In the genomic region with DNA sequence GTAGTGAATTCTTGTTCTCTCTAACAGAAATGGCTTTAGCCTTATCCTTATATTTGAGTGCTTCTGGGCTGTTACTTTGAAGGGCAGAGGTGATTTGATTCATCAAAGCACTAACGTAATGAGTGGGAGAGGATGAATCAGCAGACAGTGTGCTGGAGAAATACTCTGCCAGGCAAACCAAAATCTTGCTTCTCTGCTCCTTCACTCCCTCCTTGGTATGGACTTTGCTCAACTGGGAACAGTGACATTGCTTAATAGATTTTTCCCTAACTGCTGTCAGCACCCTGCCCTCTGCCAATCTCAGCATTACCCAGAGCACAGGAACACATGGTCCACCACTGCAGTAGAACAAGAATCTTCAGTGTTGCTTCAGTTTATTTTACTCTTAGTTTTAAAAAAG, we compare ENCODE assay signal across 9 cellular contexts. TPM values are rescaled to one million over a fixed set of nuclear protein-coding genes. Genes with fewer than 3 reads are reported as not detected.
DNase-seq lines count a peak whose midpoint lies in the region; ATAC-seq, FAIRE-seq and TF ChIP-seq lines count a peak whose summit lies in the region.
"Had no signal": no experiment of that assay in that cellular context is flagged by ENCODE, and none has a peak within 500 bp of the region (broad histone marks: within the 10 kb centered on the region; RNA-seq: fewer than 3 reads in every experiment).

No MANE protein-coding gene starts in this region.

- DNase-seq in H4 (ENCODE audit: low spot score) (peak; percentile 54), RKO (ENCODE audit: low spot score) (peak; percentile 40), Right ventricle myocardium superior (peak; percentile 48), small intestine (peak; percentile 84), D721Med (ENCODE audit: insufficient read length, low spot score) (no peak), epidermal melanocyte (ENCODE audit: insufficient read length, low spot score) (no peak)

- intact Hi-C loops in Right ventricle myocardium superior (cut with DNase I), result no loop called here

- H3K4me1 ChIP-seq in small intestine (ENCODE audit: control insufficient read depth in 2 of 2, insufficient read depth in 1 of 2, low read depth in 1 of 2, low read length in 1 of 2), result peaks cover 4 to 5% of the 10 kb centered on the region in 2 donors

- no peaks in the 10 kb centered on the region for H3K27me3 ChIP-seq in small intestine (ENCODE audit: control insufficient read depth in 2 of 2, insufficient read depth in 2 of 2, low read length in 2 of 2)
- H3K27me3 ChIP-seq: SJSA1 had no signal

- ATAC-seq in Right ventricle myocardium superior (ENCODE audit: poor library complexity) (peak; percentile 82), GM19397 (IDR thresholded peaks at IDR 0.05; ENCODE audit: unreplicated experiment) (no peak), HG03280 (IDR thresholded peaks at IDR 0.05; ENCODE audit: unreplicated experiment) (no peak)

- no peaks in the 10 kb centered on the region for H3K9me3 ChIP-seq in small intestine (ENCODE audit: control insufficient read depth, low read depth)
- H3K9me3 ChIP-seq: SJSA1 had no signal

- no peaks in the 10 kb centered on the region for H3K36me3 ChIP-seq in small intestine (ENCODE audit: control insufficient read depth in 2 of 2, insufficient read depth in 2 of 2, low read length in 2 of 2)
- H3K36me3 ChIP-seq: SJSA1 had no signal

- H3K4me3 ChIP-seq in small intestine (ENCODE audit: low read depth in 1 of 2, low read length in 2 of 2), result no peak overlapping the region
- H3K4me3 ChIP-seq: SJSA1 had no signal

- TF ChIP-seq CTCF in D721Med (IDR thresholded peaks at IDR 0.05; ENCODE audit: insufficient read depth, missing control alignments), result no peak

- WGBS in small intestine, 3 donors, result 8 to 16% (median 10%) methylated on average over 1 of the region's 1 CpG

- FAIRE-seq in small intestine (lab: Jason Lieb, UNC), result no peak
- no peak for FAIRE-seq in D721Med (lab: Jason Lieb, UNC)

- H3K27ac ChIP-seq in small intestine (ENCODE audit: low read depth in 1 of 2, low read length in 1 of 2), result peak overlapping the region in 1 of 2 donors; percentile 20
- H3K27ac ChIP-seq: SJSA1 had no signal

RNA-seq across cellular contexts. Expression of a gene that starts 56.0 kb away (rescaled TPM):
- 21.1 and 34.7 TPM in 2 replicates for total RNA-seq in H4 (2014; rRNA removed; shearing (Covaris generic))
- 979 TPM for total RNA-seq in Right ventricle myocardium superior
- polyA plus RNA-seq in small intestine, result 10 to 100 TPM; 26.6 to 61.7 (median 61.3) TPM

Comparison
In these comparisons a context has a peak if more than half of its experiments do, and no peak if none do; other contexts are left out.
1. DNase-seq: peak in H4 (single experiment), RKO (single experiment), Right ventricle myocardium superior (single experiment) and small intestine (single experiment); none in D721Med (single experiment) and epidermal melanocyte (single experiment).
2. RNA of a gene that starts 56.0 kb away (total RNA-seq): 979 TPM in Right ventricle myocardium superior (single experiment); 21.1 to 34.7 TPM in H4; every median in the first group is over 10 times any median in the second.